29 cellular contexts compared by ENCODE assay signal in genomic region chr6:36177166-36177565, GRCh38. TPM values are rescaled to one million over a fixed set of nuclear protein-coding genes. Genes with fewer than 3 reads are reported as not detected.
DNase-seq lines count a peak whose midpoint lies in the region; ATAC-seq, FAIRE-seq and TF ChIP-seq lines count a peak whose summit lies in the region.
"Had no signal": no experiment of that assay in that cellular context is flagged by ENCODE, and none has a peak within 500 bp of the region (broad histone marks: within the 10 kb centered on the region; RNA-seq: fewer than 3 reads in every experiment).

No MANE protein-coding gene starts in this region.

- no peak overlapping the region for H3K27ac ChIP-seq in psoas muscle
- H3K27ac ChIP-seq: adrenal gland, neural progenitor cell, pancreas, Peyer's patch, skin epidermis, stomach, uterus had no signal

- H3K36me3 ChIP-seq in psoas muscle (ENCODE audit: insufficient read depth in 1 of 2, low read depth in 1 of 2) = peaks cover 0 to 34% of the 10 kb centered on the region in 2 donors
- H3K36me3 ChIP-seq: adrenal gland, neural progenitor cell, pancreas, Peyer's patch, stomach, uterus had no signal

- FAIRE-seq in GM12892 (lab: Jason Lieb, UNC) = peak; percentile 42
- FAIRE-seq: H54, pancreas had no signal

- H3K9me3 Mint-ChIP-seq in activated T-cell treated with anti-CD3 and anti-CD28 coated beads, Interleukin-2, amount 50 U/mL, for 24 hours = peaks cover 12% of the 10 kb centered on the region
- peaks cover 6% of the 10 kb centered on the region for H3K9me3 Mint-ChIP-seq in activated T-helper 17 cell treated with anti-CD3 and anti-CD28 coated beads, Interleukin-2, amount 50 U/mL, for 72 hours
- peaks cover 10% of the 10 kb centered on the region for H3K9me3 Mint-ChIP-seq in stimulated activated effector memory CD8-positive, alpha-beta T cell treated with anti-CD3 and anti-CD28 coated beads, Interleukin-12 subunit alpha, Interleukin-12 subunit beta, amount 100 ng/mL, for 72 hours

- H3K4me3 Mint-ChIP-seq in activated T-cell treated with anti-CD3 and anti-CD28 coated beads, Interleukin-2, amount 50 U/mL, for 24 hours = no peak overlapping the region
- no peak overlapping the region for H3K4me3 Mint-ChIP-seq in activated T-helper 17 cell treated with anti-CD3 and anti-CD28 coated beads, Interleukin-2, amount 50 U/mL, for 72 hours
- no peak overlapping the region for H3K4me3 Mint-ChIP-seq in stimulated activated effector memory CD8-positive, alpha-beta T cell treated with anti-CD3 and anti-CD28 coated beads, Interleukin-12 subunit alpha, Interleukin-12 subunit beta, amount 100 ng/mL, for 72 hours
- H3K4me3 Mint-ChIP-seq: B cell; CD4-positive, alpha-beta memory T cell; dendritic cell treated with granulocyte-macrophage colony-stimulating factor and Interleukin-4, amounts not matched to agents 40 ng/mL and 50 ng/mL, for 4 days; neural progenitor cell had no signal

- H3K9me3 ChIP-seq in psoas muscle = no peaks in the 10 kb centered on the region
- H3K9me3 ChIP-seq: adrenal gland, uterus had no signal

- no peak for TF ChIP-seq CTCF in psoas muscle (IDR thresholded peaks at IDR 0.05)

- no peaks in the 10 kb centered on the region for H3K27me3 Mint-ChIP-seq in activated T-cell treated with anti-CD3 and anti-CD28 coated beads, Interleukin-2, amount 50 U/mL, for 24 hours
- peaks cover 3% of the 10 kb centered on the region for H3K27me3 Mint-ChIP-seq in activated T-helper 17 cell treated with anti-CD3 and anti-CD28 coated beads, Interleukin-2, amount 50 U/mL, for 72 hours
- H3K27me3 Mint-ChIP-seq: B cell; dendritic cell treated with granulocyte-macrophage colony-stimulating factor and Interleukin-4, amounts not matched to agents 40 ng/mL and 50 ng/mL, for 4 days had no signal

- H3K27ac Mint-ChIP-seq in activated T-cell treated with anti-CD3 and anti-CD28 coated beads, Interleukin-2, amount 50 U/mL, for 24 hours = peak overlapping the region; percentile 44
- H3K27ac Mint-ChIP-seq in activated T-helper 17 cell treated with anti-CD3 and anti-CD28 coated beads, Interleukin-2, amount 50 U/mL, for 72 hours = peak overlapping the region; percentile 55
- peak overlapping the region; percentile 50 for H3K27ac Mint-ChIP-seq in stimulated activated effector memory CD8-positive, alpha-beta T cell treated with anti-CD3 and anti-CD28 coated beads, Interleukin-12 subunit alpha, Interleukin-12 subunit beta, amount 100 ng/mL, for 72 hours
- H3K27ac Mint-ChIP-seq: B cell; CD4-positive, alpha-beta memory T cell; dendritic cell treated with granulocyte-macrophage colony-stimulating factor and Interleukin-4, amounts not matched to agents 40 ng/mL and 50 ng/mL, for 4 days; neural progenitor cell had no signal

- peaks cover 18% of the 10 kb centered on the region for H3K36me3 Mint-ChIP-seq in activated T-cell treated with anti-CD3 and anti-CD28 coated beads, Interleukin-2, amount 50 U/mL, for 24 hours (ENCODE audit: low read depth)
- H3K36me3 Mint-ChIP-seq in activated T-helper 17 cell treated with anti-CD3 and anti-CD28 coated beads, Interleukin-2, amount 50 U/mL, for 72 hours (ENCODE audit: low read depth) = peaks cover 6% of the 10 kb centered on the region
- H3K36me3 Mint-ChIP-seq in stimulated activated effector memory CD8-positive, alpha-beta T cell treated with anti-CD3 and anti-CD28 coated beads, Interleukin-12 subunit alpha, Interleukin-12 subunit beta, amount 100 ng/mL, for 72 hours = no peaks in the 10 kb centered on the region

- H3K27me3 ChIP-seq in psoas muscle (ENCODE audit: insufficient read depth in 3 of 3, low read length in 2 of 3) = no peaks in the 10 kb centered on the region
- H3K27me3 ChIP-seq: adrenal gland, neural progenitor cell, pancreas, Peyer's patch, stomach, uterus had no signal

- H3K4me1 ChIP-seq in psoas muscle = no peaks in the 10 kb centered on the region
- H3K4me1 ChIP-seq: adrenal gland, neural progenitor cell, pancreas, Peyer's patch, stomach, uterus had no signal

- peaks cover 9% of the 10 kb centered on the region for H3K4me1 Mint-ChIP-seq in activated T-cell treated with anti-CD3 and anti-CD28 coated beads, Interleukin-2, amount 50 U/mL, for 24 hours (ENCODE audit: low read depth)
- peaks cover 8% of the 10 kb centered on the region for H3K4me1 Mint-ChIP-seq in activated T-helper 17 cell treated with anti-CD3 and anti-CD28 coated beads, Interleukin-2, amount 50 U/mL, for 72 hours
- H3K4me1 Mint-ChIP-seq in stimulated activated effector memory CD8-positive, alpha-beta T cell treated with anti-CD3 and anti-CD28 coated beads, Interleukin-12 subunit alpha, Interleukin-12 subunit beta, amount 100 ng/mL, for 72 hours = peaks cover 10% of the 10 kb centered on the region
- H3K4me1 Mint-ChIP-seq: B cell; CD4-positive, alpha-beta memory T cell; neural progenitor cell had no signal

- peak; percentile 87 for ATAC-seq in activated T-helper 17 cell treated with anti-CD3 and anti-CD28 coated beads, Interleukin-2, amount 50 U/mL, for 72 hours (replicated peaks)
- peak; percentile 84 for ATAC-seq in stimulated activated effector memory CD8-positive, alpha-beta T cell treated with anti-CD3 and anti-CD28 coated beads, Interleukin-12 subunit alpha, Interleukin-12 subunit beta, amount 100 ng/mL, for 72 hours
- ATAC-seq in psoas muscle (no peak), HG03521 (IDR thresholded peaks at IDR 0.05; ENCODE audit: unreplicated experiment) (no peak)
- ATAC-seq: left lobe of liver, pancreas had no signal

- intact Hi-C loops in psoas muscle (cut with DNase I) = no loop called here

- DNase-seq in activated T-cell treated with anti-CD3 and anti-CD28 coated beads, Interleukin-2, amount 50 U/mL, for 24 hours = no peak
- DNase-seq in activated T-cell treated with anti-CD3 and anti-CD28 coated beads, Interleukin-2, amount 50 U/mL, for 48 hours = no peak
- DNase-seq in GM12892 (ENCODE audit: insufficient read length) = no peak
- no peak for DNase-seq in stimulated activated effector memory CD8-positive, alpha-beta T cell treated with anti-CD3 and anti-CD28 coated beads, Interleukin-12 subunit alpha, Interleukin-12 subunit beta, amount 100 ng/mL, for 72 hours (ENCODE audit: low spot score in 2 of 2)
- DNase-seq in HUDEP-2 (lab: John Stamatoyannopoulos, UW; ENCODE audit: unreplicated experiment in 76 of 76) = no peak
- no peak for DNase-seq in psoas muscle
- DNase-seq: activated CD4-positive, alpha-beta T cell treated with anti-CD3 and anti-CD28 coated beads, Interleukin-2, amount 50 U/mL, for 1 hour; activated gamma-delta T cell; adrenal gland; CD4-positive, alpha-beta memory T cell; central memory CD4-positive, alpha-beta T cell; glutamatergic neuron; mesenchymal stem cell; NCI-H1417 treated with DMSO at 0.1 percent for 48 hours; NCI-H2081; NCI-H226; pancreas; Peyer's patch; SIG-M5; stomach; uterus had no signal

- H3K4me3 ChIP-seq in psoas muscle = no peak overlapping the region
- H3K4me3 ChIP-seq: adrenal gland, neural progenitor cell, pancreas, Peyer's patch, skin epidermis, stomach, uterus had no signal

- no peak for TF ChIP-seq POLR2A in GM12892 (IDR thresholded peaks at IDR 0.05; ENCODE audit: low read depth, low read length)

RNA-seq across cellular contexts. Expression of gene BRPF3, which starts 19.4 kb away (rescaled TPM):
- 6.4 TPM for polyA plus RNA-seq in GM12892 (2012; ENCODE audit: missing spikeins)
- 10 to 100 TPM; 17.7 to 21.8 TPM for total RNA-seq in activated T-helper 17 cell treated with anti-CD3 and anti-CD28 coated beads, Interleukin-2, amount 50 U/mL, for 72 hours
- total RNA-seq in psoas muscle = 10 to 100 TPM; 20.4 to 31.4 (median 21.9) TPM
- polyA plus RNA-seq in psoas muscle = 10 to 100 TPM; 15.3 to 47.2 (median 17.3) TPM

RNA-seq across cellular contexts. Expression of gene MAPK13, which starts 46.9 kb away (rescaled TPM):
- polyA plus RNA-seq in GM12892 (2012; ENCODE audit: missing spikeins) = 5.4 TPM
- total RNA-seq in activated T-helper 17 cell treated with anti-CD3 and anti-CD28 coated beads, Interleukin-2, amount 50 U/mL, for 72 hours = 10 to 100 TPM; 53.6 to 58.7 TPM
- 1 to 10 TPM in 3 of 4 donors, under 1 TPM in 1; 0.92 to 2.8 (median 1.6) TPM for total RNA-seq in psoas muscle
- 1 to 10 TPM in 1 of 3 donors, under 1 TPM in 2; 0.49 to 4.0 (median 0.52) TPM for polyA plus RNA-seq in psoas muscle

Comparison
In these comparisons a context has a peak if more than half of its experiments do, and no peak if none do; other contexts are left out.
1. ATAC-seq: peak in activated T-helper 17 cell treated with anti-CD3 and anti-CD28 coated beads, Interleukin-2, amount 50 U/mL, for 72 hours (single experiment) and stimulated activated effector memory CD8-positive, alpha-beta T cell treated with anti-CD3 and anti-CD28 coated beads, Interleukin-12 subunit alpha, Interleukin-12 subunit beta, amount 100 ng/mL, for 72 hours (single experiment); none in psoas muscle (0 of 4) and HG03521 (single experiment).
2. RNA of gene MAPK13, which starts 46.9 kb away (total RNA-seq): 53.6 to 58.7 TPM in activated T-helper 17 cell treated with anti-CD3 and anti-CD28 coated beads, Interleukin-2, amount 50 U/mL, for 72 hours; 0.92 to 2.8 TPM in psoas muscle; every median in the first group is over 10 times any median in the second.
3. Peak in every context shown above with its lines, with median percentiles within 50 percentile points of each other: H3K27ac Mint-ChIP-seq.